2 cellular contexts compared by ENCODE assay signal in the genomic region with DNA sequence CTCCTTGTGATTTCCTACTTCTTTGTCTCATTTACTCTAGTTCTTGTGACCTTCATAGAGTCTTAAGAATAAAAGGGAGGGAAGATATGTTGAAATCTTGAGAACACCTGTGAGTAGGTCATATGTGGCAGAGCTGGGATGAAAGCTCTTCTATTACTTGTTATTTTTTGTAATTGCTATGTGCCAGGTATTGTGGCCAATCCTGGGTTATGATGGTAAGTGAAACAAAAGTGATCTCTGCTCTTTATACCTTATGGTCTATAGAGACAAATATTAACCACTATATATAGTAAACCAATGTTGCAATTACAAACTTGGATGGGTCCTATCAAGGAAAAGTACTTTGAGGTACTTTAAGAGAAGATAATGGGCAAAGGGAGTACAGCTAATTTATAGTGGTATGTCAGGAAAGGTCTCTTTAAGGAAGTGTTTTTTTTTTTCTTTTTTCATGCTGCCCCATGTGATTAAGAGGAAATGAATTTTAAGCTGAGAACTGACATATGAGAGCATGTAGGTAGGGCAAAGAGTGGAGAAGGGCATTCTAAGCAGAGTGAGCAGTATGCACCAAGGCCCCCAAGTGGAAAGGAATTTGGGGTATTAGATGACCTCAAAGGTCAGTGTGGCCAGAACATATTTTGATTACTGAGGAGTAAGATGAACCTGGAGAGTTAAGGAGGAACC.
TF ChIP-seq lines count a peak whose summit lies in the region.

No MANE protein-coding gene starts in this region.

TF ChIP-seq in A549, 52 proteins besides CTCF, POLR2A, EP300 and RAD21:
- no peak for TF ChIP-seq EHF (CRISPR knock-in tag; IDR thresholded peaks at IDR 0.05)
- TF ChIP-seq MAZ (IDR thresholded peaks at IDR 0.05; ENCODE audit: borderline replicate concordance, low read depth, low read length), result no peak
- no peak for TF ChIP-seq CEBPB (IDR thresholded peaks at IDR 0.05)
- no peak for TF ChIP-seq RFX5 (IDR thresholded peaks at IDR 0.05)
TF ChIP-seq in A549: peak in this region for 0.

TF ChIP-seq in GM12878, 131 proteins besides CTCF, POLR2A, EP300 and RAD21:
- TF ChIP-seq RAD51 (IDR thresholded peaks at IDR 0.05) (peak; percentile 59; the same call in 1 of the 2 replicates), SIX5 (IDR thresholded peaks at IDR 0.05; ENCODE audit: low read depth, low read length, severe bottlenecking) (no peak), NFYA (IDR thresholded peaks at IDR 0.05; ENCODE audit: borderline replicate concordance, low read depth, low read length) (no peak), HDGF (IDR thresholded peaks at IDR 0.05) (no peak), ZNF384 (IDR thresholded peaks at IDR 0.05; ENCODE audit: borderline replicate concordance, low read depth, low read length) (peak; percentile 86), TAF1 (IDR thresholded peaks at IDR 0.05; ENCODE audit: borderline replicate concordance, low read depth, low read length) (no peak), RB1 (IDR thresholded peaks at IDR 0.05; ENCODE audit: borderline replicate concordance) (no peak), SMARCA5 (IDR thresholded peaks at IDR 0.05) (no peak), CHD4 (IDR thresholded peaks at IDR 0.05) (no peak), HDAC2 (IDR thresholded peaks at IDR 0.05) (no peak), MYC (IDR thresholded peaks at IDR 0.05; ENCODE audit: insufficient read depth, insufficient read length, insufficient replicate concordance, low read length, severe bottlenecking) (no peak)
- TF ChIP-seq, protein P1, sequence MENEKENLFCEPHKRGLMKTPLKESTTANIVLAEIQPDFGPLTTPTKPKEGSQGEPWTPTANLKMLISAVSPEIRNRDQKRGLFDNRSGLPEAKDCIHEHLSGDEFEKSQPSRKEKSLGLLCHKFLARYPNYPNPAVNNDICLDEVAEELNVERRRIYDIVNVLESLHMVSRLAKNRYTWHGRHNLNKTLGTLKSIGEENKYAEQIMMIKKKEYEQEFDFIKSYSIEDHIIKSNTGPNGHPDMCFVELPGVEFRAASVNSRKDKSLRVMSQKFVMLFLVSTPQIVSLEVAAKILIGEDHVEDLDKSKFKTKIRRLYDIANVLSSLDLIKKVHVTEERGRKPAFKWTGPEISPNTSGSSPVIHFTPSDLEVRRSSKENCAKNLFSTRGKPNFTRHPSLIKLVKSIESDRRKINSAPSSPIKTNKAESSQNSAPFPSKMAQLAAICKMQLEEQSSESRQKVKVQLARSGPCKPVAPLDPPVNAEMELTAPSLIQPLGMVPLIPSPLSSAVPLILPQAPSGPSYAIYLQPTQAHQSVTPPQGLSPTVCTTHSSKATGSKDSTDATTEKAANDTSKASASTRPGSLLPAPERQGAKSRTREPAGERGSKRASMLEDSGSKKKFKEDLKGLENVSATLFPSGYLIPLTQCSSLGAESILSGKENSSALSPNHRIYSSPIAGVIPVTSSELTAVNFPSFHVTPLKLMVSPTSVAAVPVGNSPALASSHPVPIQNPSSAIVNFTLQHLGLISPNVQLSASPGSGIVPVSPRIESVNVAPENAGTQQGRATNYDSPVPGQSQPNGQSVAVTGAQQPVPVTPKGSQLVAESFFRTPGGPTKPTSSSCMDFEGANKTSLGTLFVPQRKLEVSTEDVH (IDR thresholded peaks at IDR 0.05; ENCODE audit: low read depth, partially characterized antibody), result no peak
